In the genomic region with DNA sequence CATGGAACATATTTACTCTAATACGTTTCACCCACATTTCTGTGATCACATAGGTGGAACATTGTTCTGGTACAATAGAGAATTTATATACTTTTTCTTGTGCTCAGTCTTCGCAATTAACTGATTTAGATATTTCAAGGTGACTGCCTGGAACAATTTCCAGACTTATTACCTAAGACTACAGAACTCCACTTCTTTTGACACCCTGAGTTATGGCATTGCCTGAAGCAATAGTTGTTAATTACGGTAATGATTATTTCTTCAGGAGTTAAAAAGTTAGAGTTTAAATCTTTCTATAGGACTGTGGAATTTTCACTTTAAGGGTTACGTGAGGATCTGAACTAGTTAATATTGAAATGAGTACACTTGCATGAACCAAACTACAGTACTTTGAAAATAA, we compare ENCODE assay signal across 24 cellular contexts.
"Had no signal": no experiment of that assay in that cellular context is flagged by ENCODE, and none has a peak within 500 bp of the region (broad histone marks: within the 10 kb centered on the region; RNA-seq: fewer than 3 reads in every experiment).

No MANE protein-coding gene starts in this region.

- DNase-seq: KBM-7, MV-4-11, NCI-H1092, NCI-H1105 treated with DMSO at 0.1 percent for 48 hours, NCI-H1417 treated with DMSO at 0.1 percent for 48 hours, NCI-H146, NCI-H1694 treated with DMSO at 0.1 percent for 48 hours, NCI-H1930, NCI-H2081, NCI-H2107, NCI-H226, NCI-H446, NCI-H510A, NCI-H524 treated with DMSO at 0.1 percent for 48 hours, NCI-H69, NCI-H774, PC-3, SHP77, SK-N-SH, SW 1271 had no signal

- H3K4me2 ChIP-seq: SK-N-SH had no signal

- H3K9me3 ChIP-seq: SK-N-SH had no signal

- H3K27ac ChIP-seq: HL-60, RWPE1 had no signal

- FAIRE-seq: HTR-8/SVneo had no signal

- H3K9ac ChIP-seq: SK-N-SH had no signal

- ATAC-seq: Panc1, PC-3 had no signal
